8 cellular contexts compared by ENCODE assay signal in the genomic region with DNA sequence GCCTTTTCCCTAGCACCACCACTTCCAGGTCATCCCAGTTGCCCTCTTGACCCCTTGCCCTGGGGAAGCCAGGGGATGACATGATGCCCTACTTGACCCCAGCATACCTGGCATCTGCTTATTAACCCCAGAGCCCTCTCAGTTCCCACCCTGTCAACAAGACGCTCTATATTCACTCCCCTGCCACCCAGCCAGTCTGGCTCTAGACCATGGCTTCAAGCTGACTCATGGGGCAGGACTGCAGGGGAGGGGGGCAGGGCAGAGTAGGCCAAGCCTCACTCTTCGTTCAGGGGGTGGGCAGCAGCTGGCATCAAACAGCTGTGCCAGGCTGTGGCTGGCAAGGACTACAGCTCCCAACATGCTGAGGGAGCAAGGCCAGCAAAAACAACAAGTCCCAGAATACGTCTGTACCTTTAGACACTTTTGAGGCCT.
DNase-seq lines count a peak whose midpoint lies in the region; ATAC-seq lines count a peak whose summit lies in the region.

No MANE protein-coding gene starts in this region.

- DNase-seq in activated effector memory CD4-positive, alpha-beta T cell treated with anti-CD3 and anti-CD28 coated beads, Interleukin-2, amount 50 U/mL, for 16 hours = peak; percentile 63
- no peak for DNase-seq in activated effector memory CD4-positive, alpha-beta T cell treated with Interleukin-2 at 50 U/mL for 16 hours
- DNase-seq in amniotic stem cell (lab: John Stamatoyannopoulos, UW) = peak; percentile 8
- DNase-seq in T-helper 9 cell = no peak
- DNase-seq in RPMI8226 = no peak

- peaks cover 19% of the 10 kb centered on the region for H3K4me1 ChIP-seq in iPS-20b (ENCODE audit: insufficient read depth, low read length)
- H3K4me1 ChIP-seq in stomach smooth muscle (ENCODE audit: control insufficient read depth, insufficient read depth, low read length) = peaks cover 50% of the 10 kb centered on the region

- H3K9me3 ChIP-seq in iPS-20b (ENCODE audit: insufficient read depth, low read depth, low read length) = no peaks in the 10 kb centered on the region
- H3K9me3 ChIP-seq in stomach smooth muscle (ENCODE audit: control insufficient read depth in 2 of 2, low read length in 2 of 2) = no peaks in the 10 kb centered on the region

- H3K36me3 ChIP-seq in iPS-20b (ENCODE audit: insufficient read depth, low read depth, low read length) (peaks cover 6% of the 10 kb centered on the region; the same call in 1 of the 2 replicates), stomach smooth muscle (ENCODE audit: control insufficient read depth in 2 of 2, insufficient read depth in 2 of 2, low read length in 2 of 2) (peaks cover 10 to 23% of the 10 kb centered on the region in 2 donors)

- H3K9ac ChIP-seq in iPS-20b (ENCODE audit: low read depth, low read length) (no peak overlapping the region), stomach smooth muscle (ENCODE audit: low read length in 2 of 2) (peak overlapping the region; percentile 79 to 91)

- H3K4me3 ChIP-seq in iPS-20b (ENCODE audit: low read length) (peak overlapping the region; percentile 86), stomach smooth muscle (ENCODE audit: low read length in 2 of 2) (peak overlapping the region; percentile 83 to 88)

- ATAC-seq in HG02571 (IDR thresholded peaks at IDR 0.05; ENCODE audit: unreplicated experiment) = no peak

- H3K27ac ChIP-seq in iPS-20b (ENCODE audit: low read length) (no peak overlapping the region), stomach smooth muscle (ENCODE audit: low read length) (peak overlapping the region; percentile 90)

- no peaks in the 10 kb centered on the region for H3K27me3 ChIP-seq in iPS-20b (ENCODE audit: insufficient read depth, low read length)
- H3K27me3 ChIP-seq in stomach smooth muscle (ENCODE audit: control insufficient read depth in 1 of 2, insufficient read depth in 2 of 2, low read length in 2 of 2) = no peaks in the 10 kb centered on the region

Comparison
In these comparisons a context has a peak if more than half of its experiments do, and no peak if none do; other contexts are left out.
1. DNase-seq: peak in activated effector memory CD4-positive, alpha-beta T cell treated with anti-CD3 and anti-CD28 coated beads, Interleukin-2, amount 50 U/mL, for 16 hours (single experiment) and amniotic stem cell (single experiment); none in activated effector memory CD4-positive, alpha-beta T cell treated with Interleukin-2 at 50 U/mL for 16 hours (single experiment), T-helper 9 cell (single experiment) and RPMI8226 (single experiment).